In genomic region chr18:47772374-47773248, GRCh38 we compare ENCODE assay signal across 9 cellular contexts.
DNase-seq lines count a peak whose midpoint lies in the region; ATAC-seq and TF ChIP-seq lines count a peak whose summit lies in the region.
"Had no signal": no experiment of that assay in that cellular context is flagged by ENCODE, and none has a peak within 500 bp of the region (broad histone marks: within the 10 kb centered on the region; RNA-seq: fewer than 3 reads in every experiment).

No MANE protein-coding gene starts in this region.

- no peak overlapping the region for H3K27ac ChIP-seq in testis
- H3K27ac ChIP-seq: skin epidermis had no signal

- peaks cover 0 to 2% of the 10 kb centered on the region in 2 donors for H3K4me1 Mint-ChIP-seq in effector memory CD8-positive, alpha-beta T cell (ENCODE audit: low read depth in 2 of 2)

- H3K4me3 ChIP-seq in testis, result no peak overlapping the region
- H3K4me3 ChIP-seq: skin epidermis had no signal

- DNase-seq in AML-193 (lab: John Stamatoyannopoulos, UW) (peak; percentile 21 to 25), GM20000 (ENCODE audit: low spot score) (peak; percentile 71), NCI-H526 (lab: John Stamatoyannopoulos, UW) (peak; percentile 42 to 74), mucosa of gallbladder (ENCODE audit: low spot score) (peak; percentile 31), testis (peak; percentile 72)
- peak; percentile 50 for DNase-seq in activated CD4-positive, alpha-beta T cell treated with anti-CD3 and anti-CD28 coated beads, Interleukin-2, amount 50 U/mL, for 24 hours (ENCODE audit: low read depth in 1 of 2, low spot score in 1 of 2)
- peak; percentile 24 to 44 (median 32) for DNase-seq in effector memory CD8-positive, alpha-beta T cell

- no peaks in the 10 kb centered on the region for H3K36me3 ChIP-seq in testis (ENCODE audit: low read depth, missing control alignments)

- no peaks in the 10 kb centered on the region for H3K9me3 Mint-ChIP-seq in effector memory CD8-positive, alpha-beta T cell

- no peak for TF ChIP-seq POLR2A in testis (IDR thresholded peaks at IDR 0.05)

- H3K27me3 Mint-ChIP-seq in effector memory CD8-positive, alpha-beta T cell, result peaks cover 11 to 16% of the 10 kb centered on the region in 2 donors

- H3K4me1 ChIP-seq in testis, result no peaks in the 10 kb centered on the region

- peak; percentile 46 for ATAC-seq in effector memory CD8-positive, alpha-beta T cell (replicated peaks)
- no peak for ATAC-seq in HG03354 (IDR thresholded peaks at IDR 0.05; ENCODE audit: poor library complexity, severe bottlenecking, unreplicated experiment)

- no peak overlapping the region for H3K4me3 Mint-ChIP-seq in effector memory CD8-positive, alpha-beta T cell

- WGBS in testis, 2 donors, result 62 to 64% methylated on average over 13 to 16 of the region's 16 CpGs

- no peaks in the 10 kb centered on the region for H3K9me3 ChIP-seq in testis

- intact Hi-C loops in testis (cut with DNase I; ENCODE audit: low total_unique reads), result no loop called here

- no peak overlapping the region for H3K27ac Mint-ChIP-seq in effector memory CD8-positive, alpha-beta T cell

- TF ChIP-seq CTCF in GM20000 (IDR thresholded peaks at IDR 0.05; ENCODE audit: extremely low read depth, missing control alignments), result peak; percentile 91
- TF ChIP-seq CTCF in testis (IDR thresholded peaks at IDR 0.05), result peak; percentile 43 to 77 (median 68)

- no peaks in the 10 kb centered on the region for H3K27me3 ChIP-seq in testis

- no peaks in the 10 kb centered on the region for H3K36me3 Mint-ChIP-seq in effector memory CD8-positive, alpha-beta T cell (ENCODE audit: insufficient read depth)
